13 cellular contexts compared by ENCODE assay signal in the genomic region with DNA sequence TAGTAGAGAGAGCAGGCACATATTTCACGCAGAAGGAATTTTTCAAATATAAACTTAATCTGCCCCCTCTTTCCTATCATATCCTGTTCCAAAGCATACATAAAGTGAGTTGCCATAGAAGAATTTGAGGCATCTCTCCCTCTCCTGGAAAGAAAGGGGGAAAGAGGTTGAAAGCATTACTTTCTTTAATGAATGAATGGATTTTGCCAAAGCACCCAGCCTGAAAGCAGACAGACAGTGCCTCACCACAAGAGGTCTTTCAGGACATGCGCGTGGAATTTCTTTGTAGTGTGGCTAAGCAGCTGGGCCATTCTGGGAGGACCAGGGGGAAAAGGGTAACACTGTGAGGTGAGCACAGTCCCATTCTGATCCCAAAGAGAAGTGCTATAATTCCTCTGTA.
DNase-seq lines count a peak whose midpoint lies in the region.
"Had no signal": no experiment of that assay in that cellular context is flagged by ENCODE, and none has a peak within 500 bp of the region (broad histone marks: within the 10 kb centered on the region; RNA-seq: fewer than 3 reads in every experiment).

No MANE protein-coding gene starts in this region.

- no CpG with 5 or more reads among the region's 3 CpGs for WGBS in iPS DF 6.9 (ENCODE audit: insufficient coverage, insufficient read length)

- no peaks in the 10 kb centered on the region for H3K27me3 ChIP-seq in iPS DF 6.9 (ENCODE audit: control insufficient read depth, insufficient read depth, low read length)

- no peak overlapping the region for H3K4me3 ChIP-seq in iPS DF 6.9 (ENCODE audit: low read length)

- no peaks in the 10 kb centered on the region for H3K36me3 ChIP-seq in iPS DF 6.9 (ENCODE audit: control insufficient read depth, insufficient read depth, low read length)

- no peaks in the 10 kb centered on the region; the same call in 1 of the 2 replicates for H3K4me1 ChIP-seq in iPS DF 6.9 (ENCODE audit: control insufficient read depth, insufficient read depth, low read length)

- no peak overlapping the region for H3K27ac ChIP-seq in iPS DF 6.9 (ENCODE audit: low read length)

- no peaks in the 10 kb centered on the region for H3K9me3 ChIP-seq in iPS DF 6.9 (ENCODE audit: control insufficient read depth, insufficient read depth, low read length)

- DNase-seq in HCEC 1CT (peak; percentile 20), amniotic stem cell (lab: John Stamatoyannopoulos, UW) (peak; percentile 37), iPS DF 6.9 (ENCODE audit: low read depth, low spot score) (peak; percentile 63), NCI-H1417 treated with DMSO at 0.1 percent for 48 hours (lab: John Stamatoyannopoulos, UW) (no peak), NCI-H2029 treated with DMSO at 0.1 percent for 48 hours (lab: John Stamatoyannopoulos, UW) (no peak), NCI-H1694 treated with DMSO at 0.1 percent for 48 hours (lab: John Stamatoyannopoulos, UW) (no peak), MV-4-11 (lab: John Stamatoyannopoulos, UW) (no peak)
- DNase-seq: activated CD4-positive, alpha-beta T cell treated with anti-CD3 and anti-CD28 coated beads, Interleukin-2, amount 10 ng/mL, durations not matched to agents 24 days and 14 days; DMS79; NCI-H1436; posterior cingulate gyrus; stimulated activated CD4-positive, alpha-beta T cell treated with anti-CD3 and anti-CD28 coated beads, Interleukin-2, amount 100 ng/mL, for 48 hours; stimulated activated naive CD8-positive, alpha-beta T cell treated with anti-CD3 and anti-CD28 coated beads, Interleukin-15, amount 100 ng/mL, for 72 hours had no signal

Comparison
In these comparisons a context has a peak if more than half of its experiments do, and no peak if none do; other contexts are left out.
1. DNase-seq: peak in HCEC 1CT (single experiment), amniotic stem cell (single experiment) and iPS DF 6.9 (single experiment); none in NCI-H1417 treated with DMSO at 0.1 percent for 48 hours (single experiment), NCI-H2029 treated with DMSO at 0.1 percent for 48 hours (single experiment), NCI-H1694 treated with DMSO at 0.1 percent for 48 hours (single experiment) and MV-4-11 (single experiment).